In the genomic region with DNA sequence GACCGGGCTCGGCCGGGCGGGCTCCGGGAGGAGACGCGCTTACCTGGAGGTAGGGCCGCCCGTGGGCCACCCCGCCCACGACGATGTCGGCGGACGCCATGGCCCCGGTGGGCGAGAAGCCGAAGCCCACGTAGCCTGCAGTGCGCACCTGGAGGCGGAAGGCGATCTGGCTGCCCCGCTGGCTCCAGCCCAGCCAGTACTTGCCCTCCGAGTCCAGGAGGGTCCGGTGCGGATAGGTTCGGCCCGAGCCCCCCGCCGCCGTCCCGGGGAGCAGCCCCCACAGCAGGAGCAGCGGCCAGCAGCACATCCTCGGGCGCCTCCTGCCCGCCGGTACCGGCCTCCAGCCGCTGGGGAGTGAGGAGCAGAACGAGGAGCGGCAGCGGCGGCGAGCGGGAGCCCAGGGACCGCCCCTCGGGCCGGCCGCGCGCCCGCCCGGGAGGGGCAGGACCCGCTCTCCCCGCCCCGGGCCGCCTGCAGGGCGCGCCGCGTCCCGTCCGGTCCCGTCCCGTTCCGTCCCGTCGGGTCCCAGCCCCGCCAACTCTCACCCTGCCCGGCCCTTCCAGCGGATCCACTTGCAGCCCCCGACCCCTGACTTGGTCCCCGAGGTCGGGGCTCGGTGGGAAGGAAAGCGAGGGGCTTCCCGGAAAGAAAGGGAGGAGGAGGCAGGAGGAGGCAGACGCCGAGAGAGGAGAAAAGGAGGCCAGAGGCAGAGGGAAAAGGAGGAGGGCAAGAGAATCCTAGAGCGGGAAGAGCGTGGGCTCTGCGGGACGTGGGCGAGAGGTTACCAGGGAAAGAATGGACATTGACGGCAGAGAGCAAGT, we compare ENCODE assay signal across 8 cellular contexts. TPM values are rescaled to one million over a fixed set of nuclear protein-coding genes. Genes with fewer than 3 reads are reported as not detected.
DNase-seq lines count a peak whose midpoint lies in the region; ATAC-seq and TF ChIP-seq lines count a peak whose summit lies in the region.

A gene (minus strand): TSS at position 356 of the 821 bp plus-strand sequence. CDS start 49 bp downstream, at position 307.

- H3K36me3 ChIP-seq in esophagus (ENCODE audit: control insufficient read depth in 2 of 2, insufficient read depth in 2 of 2, low read length in 1 of 2) (no peaks in the 10 kb centered on the region), mucosa of stomach (ENCODE audit: control insufficient read depth, insufficient read depth, low read length) (no peaks in the 10 kb centered on the region), vagina (no peaks in the 10 kb centered on the region)

- peak in 1 of 2 donors; percentile 43 for TF ChIP-seq POLR2A in vagina (IDR thresholded peaks at IDR 0.05)

- no peaks in the 10 kb centered on the region for H3K36me3 Mint-ChIP-seq in activated T-cell treated with anti-CD3 and anti-CD28 coated beads, Interleukin-2, amount 50 U/mL, for 24 hours (ENCODE audit: low read depth)

- peak; percentile 57 for ATAC-seq in HG02852 (IDR thresholded peaks at IDR 0.05; ENCODE audit: unreplicated experiment)

- H3K4me3 ChIP-seq in esophagus (ENCODE audit: low read depth in 1 of 2, low read length in 2 of 2) = peak within 1 kb of the TSS; percentile 65 to 95
- H3K4me3 ChIP-seq in mucosa of stomach (ENCODE audit: low read length) = peak within 1 kb of the TSS; percentile 34
- H3K4me3 ChIP-seq in vagina = peak within 1 kb of the TSS; percentile 57 to 75

- no peak within 1 kb of the TSS for H3K27ac Mint-ChIP-seq in activated T-cell treated with anti-CD3 and anti-CD28 coated beads, Interleukin-2, amount 50 U/mL, for 24 hours

- H3K9me3 Mint-ChIP-seq in activated T-cell treated with anti-CD3 and anti-CD28 coated beads, Interleukin-2, amount 50 U/mL, for 24 hours = peaks cover under 1% of the 10 kb centered on the region

- peak within 1 kb of the TSS; percentile 37 for H3K9ac ChIP-seq in mucosa of stomach (ENCODE audit: low read length)

- no peak for DNase-seq in activated T-cell treated with anti-CD3 and anti-CD28 coated beads, Interleukin-2, amount 50 U/mL, for 24 hours
- DNase-seq in activated T-cell treated with anti-CD3 and anti-CD28 coated beads for 4 hours (no peak), RPMI7951 (ENCODE audit: low read depth) (peak; percentile 79), vagina (ENCODE audit: extremely low spot score in 2 of 2) (no peak), RKO (ENCODE audit: low spot score) (no peak)

- peak within 1 kb of the TSS; percentile 46 for H3K4me3 Mint-ChIP-seq in activated T-cell treated with anti-CD3 and anti-CD28 coated beads, Interleukin-2, amount 50 U/mL, for 24 hours

- no peaks in the 10 kb centered on the region for H3K9me3 ChIP-seq in esophagus (ENCODE audit: control insufficient read depth in 2 of 2, insufficient read depth in 1 of 2, low read depth in 1 of 2, low read length in 1 of 2)
- no peaks in the 10 kb centered on the region for H3K9me3 ChIP-seq in mucosa of stomach (ENCODE audit: control insufficient read depth, low read length)
- no peaks in the 10 kb centered on the region for H3K9me3 ChIP-seq in vagina

- WGBS in esophagus, 2 donors = 2% methylated on average over 70 to 85 of the region's 85 CpGs

- H3K27me3 ChIP-seq in esophagus (ENCODE audit: control insufficient read depth in 1 of 2, insufficient read depth in 2 of 2, low read length in 2 of 2) (peaks cover 0 to 3% of the 10 kb centered on the region in 2 donors), mucosa of stomach (ENCODE audit: control insufficient read depth, insufficient read depth, low read length) (peaks cover 42% of the 10 kb centered on the region), vagina (no peaks in the 10 kb centered on the region)

- H3K4me1 ChIP-seq in esophagus (ENCODE audit: control insufficient read depth in 2 of 2, insufficient read depth in 2 of 2, low read length in 1 of 2) (peaks cover 0 to 8% of the 10 kb centered on the region in 2 donors), mucosa of stomach (ENCODE audit: control insufficient read depth, insufficient read depth, low read length) (no peaks in the 10 kb centered on the region), vagina (peaks cover 24% of the 10 kb centered on the region)

- TF ChIP-seq CTCF in vagina (IDR thresholded peaks at IDR 0.05) = no peak

- H3K27ac ChIP-seq in esophagus (ENCODE audit: low read depth in 2 of 2, low read length in 1 of 2) (peak within 1 kb of the TSS; percentile 69 to 78), vagina (peak within 1 kb of the TSS; percentile 60)

- H3K4me1 Mint-ChIP-seq in activated T-cell treated with anti-CD3 and anti-CD28 coated beads, Interleukin-2, amount 50 U/mL, for 24 hours (ENCODE audit: low read depth) = peaks cover 24% of the 10 kb centered on the region

- peaks cover 76% of the 10 kb centered on the region for H3K27me3 Mint-ChIP-seq in activated T-cell treated with anti-CD3 and anti-CD28 coated beads, Interleukin-2, amount 50 U/mL, for 24 hours

- intact Hi-C loops in vagina (cut with DNase I) = no loop called here

RNA-seq across cellular contexts. Expression of the gene that starts here (rescaled TPM):
- 96.5 and 109 TPM in 2 replicates for total RNA-seq in RPMI7951 (2014; rRNA removed; shearing (Covaris generic))
- polyA plus RNA-seq in esophagus = 10 to 100 TPM in 1 of 2 donors, 1 to 10 TPM in 1; 9.0 to 15.4 TPM
- total RNA-seq in vagina = 16.0 TPM
